ENCODE assay signal across 18 cellular contexts in the genomic region with DNA sequence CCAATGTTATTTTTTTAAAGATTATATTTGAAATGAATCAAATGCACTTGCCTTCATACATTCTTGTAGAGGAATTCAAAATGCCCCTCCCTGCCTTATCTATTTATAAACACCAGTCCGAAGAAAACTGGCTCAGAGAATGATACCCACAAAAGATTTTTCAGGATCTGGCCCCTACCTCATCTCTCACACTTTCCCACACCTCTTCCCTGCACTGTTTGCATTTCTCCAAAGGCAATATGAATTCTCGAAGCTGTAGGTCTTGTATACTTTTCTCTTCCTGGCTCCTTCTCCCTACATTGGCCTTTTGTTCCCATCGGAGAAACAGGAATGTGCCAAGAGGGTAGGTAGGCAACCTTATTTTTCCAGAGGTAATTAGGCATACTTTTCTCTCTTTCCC. TPM values are rescaled to one million over a fixed set of nuclear protein-coding genes. Genes with fewer than 3 reads are reported as not detected.
"Had no signal": no experiment of that assay in that cellular context is flagged by ENCODE, and none has a peak within 500 bp of the region (broad histone marks: within the 10 kb centered on the region; RNA-seq: fewer than 3 reads in every experiment).

No MANE protein-coding gene starts in this region.

- H3K27ac ChIP-seq: epithelial cell of prostate, spleen had no signal

- H3K4me3 ChIP-seq: spleen had no signal

- ATAC-seq: activated CD8-positive, alpha-beta T cell treated with anti-CD3 and anti-CD28 coated beads, Interleukin-2, amount 10 ng/mL, durations not matched to agents 7 days and 5 days; left colon; naive thymus-derived CD4-positive, alpha-beta T cell; right cardiac atrium; stimulated activated memory B cell treated with anti-CD40 and anti-IgM and Interleukin-4, amounts not matched to agents 10 μg/mL and 1 μg/mL and 100 μg/mL, for 72 hours had no signal

- DNase-seq: activated CD4-positive, alpha-beta T cell treated with anti-CD3 and anti-CD28 coated beads for 4 hours; activated CD8-positive, alpha-beta memory T cell treated with anti-CD3 and anti-CD28 coated beads, Interleukin-2, amount 50 U/mL, for 48 hours; activated CD8-positive, alpha-beta T cell treated with anti-CD3 and anti-CD28 coated beads, Interleukin-2, amount 10 ng/mL, durations not matched to agents 7 days and 5 days; activated naive CD8-positive, alpha-beta T cell treated with anti-CD3 and anti-CD28 coated beads, Interleukin-2, amount 10 ng/mL, durations not matched to agents 7 days and 5 days; aorta; cortex of kidney; effector memory CD4-positive, alpha-beta T cell; hypothalamus; left colon; naive thymus-derived CD4-positive, alpha-beta T cell; posterior cingulate gyrus; right cardiac atrium; spleen; stimulated activated CD4-positive, alpha-beta T cell treated with anti-CD3 and anti-CD28 coated beads, Interleukin-1b, Interleukin-23, amount 100 ng/mL, for 48 hours; T1000 had no signal

- H3K4me1 ChIP-seq: spleen had no signal

- H3K36me3 ChIP-seq: spleen had no signal

RNA-seq across cellular contexts. Expression of a gene that starts 12.0 kb away (rescaled TPM):
- total RNA-seq: activated CD8-positive, alpha-beta T cell treated with anti-CD3 and anti-CD28 coated beads, Interleukin-2, amount 10 ng/mL, durations not matched to agents 7 days and 5 days; activated naive CD8-positive, alpha-beta T cell treated with anti-CD3 and anti-CD28 coated beads, Interleukin-2, amount 10 ng/mL, durations not matched to agents 7 days and 5 days; left colon; naive thymus-derived CD4-positive, alpha-beta T cell; spleen; subcutaneous adipose tissue had no signal
- polyA plus RNA-seq: naive thymus-derived CD4-positive, alpha-beta T cell; spleen had no signal
